In genomic region chr11:126375726-126376125, GRCh38 we compare ENCODE assay signal across 21 cellular contexts. TPM values are rescaled to one million over a fixed set of nuclear protein-coding genes. Genes with fewer than 3 reads are reported as not detected.
DNase-seq lines count a peak whose midpoint lies in the region; ATAC-seq and TF ChIP-seq lines count a peak whose summit lies in the region.
"Had no signal": no experiment of that assay in that cellular context is flagged by ENCODE, and none has a peak within 500 bp of the region (broad histone marks: within the 10 kb centered on the region; RNA-seq: fewer than 3 reads in every experiment).

No MANE protein-coding gene starts in this region.

- H3K4me1 ChIP-seq in mammary epithelial cell (ENCODE audit: insufficient read depth, low read length) = peaks cover 20% of the 10 kb centered on the region
- H3K4me1 ChIP-seq in skeletal muscle satellite cell (ENCODE audit: control insufficient read depth, insufficient read depth, low read length) = peaks cover 25% of the 10 kb centered on the region
- peaks cover 0 to 6% of the 10 kb centered on the region in 2 donors for H3K4me1 ChIP-seq in left lung

- H3K27me3 ChIP-seq in mammary epithelial cell (ENCODE audit: insufficient read depth, low read length) = no peaks in the 10 kb centered on the region
- no peaks in the 10 kb centered on the region for H3K27me3 ChIP-seq in skeletal muscle satellite cell (ENCODE audit: control insufficient read depth, insufficient read depth, low read length)
- no peaks in the 10 kb centered on the region for H3K27me3 ChIP-seq in left lung
- H3K27me3 ChIP-seq: esophagus muscularis mucosa, thyroid gland had no signal

- H3K9me3 ChIP-seq in mammary epithelial cell (replicated peaks; ENCODE audit: insufficient read depth, low read length) (no peaks in the 10 kb centered on the region), SK-N-MC (ENCODE audit: low read depth, low read length) (no peaks in the 10 kb centered on the region), skeletal muscle satellite cell (replicated peaks; ENCODE audit: low read length) (no peaks in the 10 kb centered on the region), left lung (no peaks in the 10 kb centered on the region)
- H3K9me3 ChIP-seq: esophagus muscularis mucosa, thyroid gland had no signal

- TF ChIP-seq CTCF in MCF 10A (IDR thresholded peaks at IDR 0.05; ENCODE audit: unreplicated experiment) = no peak
- no peak for TF ChIP-seq CTCF in mammary epithelial cell (conservative IDR thresholded peaks at IDR 0.05 in 1 of 2, IDR thresholded peaks at IDR 0.05 in 1 of 2; ENCODE audit: extremely low read depth in 1 of 2, insufficient read depth in 1 of 2, low read depth in 1 of 2, low read length in 2 of 2)
- TF ChIP-seq CTCF in left lung (IDR thresholded peaks at IDR 0.05) = no peak

- no peak overlapping the region for H3K4me3 Mint-ChIP-seq in MCF 10A (ENCODE audit: unreplicated experiment)
- H3K4me3 Mint-ChIP-seq: activated CD8-positive, alpha-beta T cell treated with anti-CD3 and anti-CD28 coated beads, Interleukin-2, amount 10 ng/mL, durations not matched to agents 7 days and 5 days; B cell; memory B cell; naive B cell; stimulated activated naive CD8-positive, alpha-beta T cell treated with anti-CD3 and anti-CD28 coated beads, Interleukin-15, Interleukin-2, amounts not matched to agents 100 ng/mL and 50 ng/mL, for 24 hours had no signal

- dilution Hi-C loops in mammary epithelial cell (cut with HindIII; ENCODE audit: low sequenced_read_pairs) = no loop called here

- DNase-seq in MCF 10A (ENCODE audit: unreplicated experiment) (peak; percentile 80), mammary epithelial cell (no peak), SK-N-MC (ENCODE audit: low read depth, low spot score) (no peak), left lung (no peak), NCI-H1048 (lab: John Stamatoyannopoulos, UW) (no peak)
- DNase-seq: 8988T; activated CD4-positive, alpha-beta T cell treated with anti-CD3 and anti-CD28 coated beads for 1 hour; activated CD8-positive, alpha-beta T cell treated with anti-CD3 and anti-CD28 coated beads, Interleukin-2, amount 10 ng/mL, durations not matched to agents 7 days and 5 days; activated gamma-delta T cell; DMS79 treated with DMSO at 0.1 percent for 48 hours; Karpas-422; naive B cell; NCI-H446; thyroid gland had no signal

- no peak overlapping the region for H2AFZ ChIP-seq in mammary epithelial cell (ENCODE audit: low read depth, low read length)

- in situ Hi-C loops in mammary epithelial cell (cut with MboI; ENCODE audit: low sequenced_read_pairs in 2 of 2) = no loop called here

- H3K36me3 Mint-ChIP-seq in MCF 10A (ENCODE audit: insufficient read depth, unreplicated experiment) = peaks cover 12% of the 10 kb centered on the region
- H3K36me3 Mint-ChIP-seq: memory B cell, naive B cell had no signal

- H4K20me1 ChIP-seq in mammary epithelial cell (ENCODE audit: insufficient read depth, low read length) = no peaks in the 10 kb centered on the region

- no peaks in the 10 kb centered on the region for H3K27me3 Mint-ChIP-seq in MCF 10A (ENCODE audit: insufficient read depth, unreplicated experiment)
- H3K27me3 Mint-ChIP-seq: B cell; memory B cell; naive B cell; stimulated activated naive CD8-positive, alpha-beta T cell treated with anti-CD3 and anti-CD28 coated beads, Interleukin-15, Interleukin-2, amounts not matched to agents 100 ng/mL and 50 ng/mL, for 24 hours had no signal

- no peak overlapping the region for H3K27ac ChIP-seq in mammary epithelial cell (ENCODE audit: insufficient read depth, low read depth, low read length)
- peak overlapping the region; percentile 49; the same call in 1 of the 2 replicates for H3K27ac ChIP-seq in SK-N-MC
- H3K27ac ChIP-seq in left lung = no peak overlapping the region
- H3K27ac ChIP-seq: esophagus muscularis mucosa, thyroid gland had no signal

- WGBS in mammary epithelial cell (ENCODE audit: low coverage, missing lambda C conversion rate) = 74% methylated on average over 7 of the region's 7 CpGs

- H3K9me3 Mint-ChIP-seq in MCF 10A (ENCODE audit: unreplicated experiment) = no peaks in the 10 kb centered on the region
- H3K9me3 Mint-ChIP-seq: memory B cell; naive B cell; stimulated activated naive CD8-positive, alpha-beta T cell treated with anti-CD3 and anti-CD28 coated beads, Interleukin-15, Interleukin-2, amounts not matched to agents 100 ng/mL and 50 ng/mL, for 24 hours had no signal

- no TSS peak for BruUV-seq in MCF 10A (replicated peaks; lab: Mats Ljungman, UMichigan)
- BruUV-seq in mammary epithelial cell (replicated peaks; lab: Mats Ljungman, UMichigan) = no TSS peak

- H3K9ac ChIP-seq in mammary epithelial cell (ENCODE audit: insufficient read depth, low read length) = no peak overlapping the region
- no peak overlapping the region for H3K9ac ChIP-seq in SK-N-MC (ENCODE audit: insufficient read length)
- H3K9ac ChIP-seq in skeletal muscle satellite cell (ENCODE audit: low read depth, low read length) = no peak overlapping the region

- H3K27ac Mint-ChIP-seq in MCF 10A (ENCODE audit: low read depth, unreplicated experiment) = peak overlapping the region; percentile 16
- H3K27ac Mint-ChIP-seq: activated CD8-positive, alpha-beta T cell treated with anti-CD3 and anti-CD28 coated beads, Interleukin-2, amount 10 ng/mL, durations not matched to agents 7 days and 5 days; B cell; memory B cell; naive B cell; stimulated activated naive CD8-positive, alpha-beta T cell treated with anti-CD3 and anti-CD28 coated beads, Interleukin-15, Interleukin-2, amounts not matched to agents 100 ng/mL and 50 ng/mL, for 24 hours had no signal

- CTCF ChIA-PET in MCF 10A (lab: Yijun Ruan, JAX) (no interaction called here), mammary epithelial cell (lab: Charles Lee; ENCODE audit: low non-redundant PET) (no interaction called here)

- no peak overlapping the region for H3K4me3 ChIP-seq in mammary epithelial cell (replicated peaks in 1 of 3; ENCODE audit: insufficient read depth in 1 of 3, low read depth in 2 of 3, low read length in 3 of 3)
- no peak overlapping the region for H3K4me3 ChIP-seq in SK-N-MC
- no peak overlapping the region for H3K4me3 ChIP-seq in skeletal muscle satellite cell (ENCODE audit: low read length)
- H3K4me3 ChIP-seq in left lung = no peak overlapping the region
- H3K4me3 ChIP-seq: esophagus muscularis mucosa, thyroid gland had no signal

- H3K4me2 ChIP-seq in mammary epithelial cell (ENCODE audit: insufficient read depth, low read depth, low read length) = no peak overlapping the region
- peak overlapping the region; percentile 22 for H3K4me2 ChIP-seq in skeletal muscle satellite cell (ENCODE audit: low read length)

- intact Hi-C loops in MCF 10A (cut with micrococcal nuclease) = no loop called here
- intact Hi-C loops in mammary epithelial cell (cut with micrococcal nuclease) = no loop called here
- intact Hi-C loops in left lung (cut with DNase I) = no loop called here

- ATAC-seq in esophagus mucosa (peak; percentile 36), GM21723 (IDR thresholded peaks at IDR 0.05; ENCODE audit: unreplicated experiment) (no peak), left lung (no peak)
- ATAC-seq: activated CD8-positive, alpha-beta T cell treated with anti-CD3 and anti-CD28 coated beads, Interleukin-2, amount 10 ng/mL, durations not matched to agents 7 days and 5 days had no signal

- H3K79me2 ChIP-seq in mammary epithelial cell (ENCODE audit: insufficient read depth, low read length) = peaks cover 75% of the 10 kb centered on the region

- POLR2A ChIA-PET in MCF 10A (lab: Yijun Ruan, JAX) = no interaction called here

- peaks cover 26% of the 10 kb centered on the region for H3K4me1 Mint-ChIP-seq in MCF 10A (ENCODE audit: insufficient read depth, unreplicated experiment)
- H3K4me1 Mint-ChIP-seq: B cell, memory B cell, naive B cell had no signal

- no peaks in the 10 kb centered on the region for H3K36me3 ChIP-seq in mammary epithelial cell (ENCODE audit: insufficient read depth, low read length)
- H3K36me3 ChIP-seq in SK-N-MC (ENCODE audit: insufficient read depth, low read length) = no peaks in the 10 kb centered on the region
- no peaks in the 10 kb centered on the region for H3K36me3 ChIP-seq in skeletal muscle satellite cell (ENCODE audit: insufficient read depth, low read length)
- H3K36me3 ChIP-seq in left lung = no peaks in the 10 kb centered on the region
- H3K36me3 ChIP-seq: thyroid gland had no signal

RNA-seq across cellular contexts. Expression of gene ST3GAL4, which starts 20.2 kb away (rescaled TPM):
- total RNA-seq in MCF 10A (2022) = 12.3 and 15.3 TPM in 2 replicates
- total RNA-seq in mammary epithelial cell = 10 to 100 TPM; 32.8 to 38.0 TPM
- polyA plus RNA-seq in mammary epithelial cell = 35.9 TPM
- polyA minus RNA-seq in mammary epithelial cell = 72.9 TPM
- 54.2 TPM for total RNA-seq in esophagus mucosa
- 12.2 and 22.3 TPM in 2 replicates for total RNA-seq in skeletal muscle satellite cell (2012; rRNA removed)
- total RNA-seq in left lung = 10 to 100 TPM; 33.1 to 35.9 TPM
